19 cellular contexts compared by ENCODE assay signal in genomic region chr6:105779113-105779512, GRCh38.
DNase-seq lines count a peak whose midpoint lies in the region; ATAC-seq, FAIRE-seq and TF ChIP-seq lines count a peak whose summit lies in the region.
"Had no signal": no experiment of that assay in that cellular context is flagged by ENCODE, and none has a peak within 500 bp of the region (broad histone marks: within the 10 kb centered on the region; RNA-seq: fewer than 3 reads in every experiment).

No MANE protein-coding gene starts in this region.

- H3K4me3 ChIP-seq in bronchial epithelial cell (ENCODE audit: low read depth, low read length) (no peak overlapping the region), foreskin fibroblast (ENCODE audit: low read depth in 1 of 2, low read length in 2 of 2) (no peak overlapping the region)
- H3K4me3 ChIP-seq in effector memory CD4-positive, alpha-beta T cell (ENCODE audit: insufficient read depth, low read depth, low read length, poor library complexity, severe bottlenecking), result no peak overlapping the region
- H3K4me3 ChIP-seq: K562 had no signal

- H3K9me3 ChIP-seq in effector memory CD4-positive, alpha-beta T cell (ENCODE audit: control insufficient read depth, low read length), result no peaks in the 10 kb centered on the region

- H3K27ac ChIP-seq in effector memory CD4-positive, alpha-beta T cell (ENCODE audit: insufficient read depth, low read length, poor library complexity, severe bottlenecking), result no peak overlapping the region

- DNase-seq in AG20443 (ENCODE audit: low spot score) (peak; percentile 21), GF-D8 (lab: John Stamatoyannopoulos, UW) (peak; percentile 48), bronchial epithelial cell (ENCODE audit: low read depth) (no peak), foreskin fibroblast (peak; percentile 54 to 71), AML-193 (lab: John Stamatoyannopoulos, UW) (no peak)
- no peak for DNase-seq in effector memory CD4-positive, alpha-beta T cell
- DNase-seq: C1 segment of cervical spinal cord, COR-L47, DMS 273 treated with DMSO at 0.1 percent for 48 hours, HFFc6, NCI-H1105, NCI-H2081, Right ventricle myocardium superior, SW 1271 had no signal

- no peaks in the 10 kb centered on the region for H3K27me3 ChIP-seq in bronchial epithelial cell (ENCODE audit: control insufficient read depth, insufficient read depth, low read length)
- no peaks in the 10 kb centered on the region for H3K27me3 ChIP-seq in effector memory CD4-positive, alpha-beta T cell (replicated peaks; ENCODE audit: control insufficient read depth, insufficient read depth, low read length, poor library complexity, severe bottlenecking)

- TF ChIP-seq CTCF in bronchial epithelial cell (IDR thresholded peaks at IDR 0.05; ENCODE audit: insufficient read depth, low read length, severe bottlenecking) (no peak), foreskin fibroblast (IDR thresholded peaks at IDR 0.05; ENCODE audit: low read depth, low read length) (no peak)

- H3K4me1 ChIP-seq in effector memory CD4-positive, alpha-beta T cell (ENCODE audit: control insufficient read depth, insufficient read depth, low read length, poor library complexity, severe bottlenecking), result peaks cover 4% of the 10 kb centered on the region

- ATAC-seq in GM21360 (IDR thresholded peaks at IDR 0.05; ENCODE audit: unreplicated experiment) (no peak), HG03025 (IDR thresholded peaks at IDR 0.05; ENCODE audit: low FRiP score, unreplicated experiment) (no peak)
- ATAC-seq: K562 had no signal

- H3K36me3 ChIP-seq in bronchial epithelial cell (ENCODE audit: control insufficient read depth, insufficient read depth, low read length), result no peaks in the 10 kb centered on the region
- no peaks in the 10 kb centered on the region for H3K36me3 ChIP-seq in effector memory CD4-positive, alpha-beta T cell (ENCODE audit: control insufficient read depth, insufficient read depth, low read length)

- peak; percentile 32 for FAIRE-seq in bronchial epithelial cell (lab: Jason Lieb, UNC)
- FAIRE-seq: H54, K562, RCC 7860 had no signal

Comparison
In these comparisons a context has a peak if more than half of its experiments do, and no peak if none do; other contexts are left out.
1. DNase-seq: peak in AG20443 (single experiment), GF-D8 (single experiment) and foreskin fibroblast (2 of 2); none in bronchial epithelial cell (single experiment), AML-193 (0 of 2) and effector memory CD4-positive, alpha-beta T cell (0 of 3).